ENCODE assay signal across 9 cellular contexts in the genomic region with DNA sequence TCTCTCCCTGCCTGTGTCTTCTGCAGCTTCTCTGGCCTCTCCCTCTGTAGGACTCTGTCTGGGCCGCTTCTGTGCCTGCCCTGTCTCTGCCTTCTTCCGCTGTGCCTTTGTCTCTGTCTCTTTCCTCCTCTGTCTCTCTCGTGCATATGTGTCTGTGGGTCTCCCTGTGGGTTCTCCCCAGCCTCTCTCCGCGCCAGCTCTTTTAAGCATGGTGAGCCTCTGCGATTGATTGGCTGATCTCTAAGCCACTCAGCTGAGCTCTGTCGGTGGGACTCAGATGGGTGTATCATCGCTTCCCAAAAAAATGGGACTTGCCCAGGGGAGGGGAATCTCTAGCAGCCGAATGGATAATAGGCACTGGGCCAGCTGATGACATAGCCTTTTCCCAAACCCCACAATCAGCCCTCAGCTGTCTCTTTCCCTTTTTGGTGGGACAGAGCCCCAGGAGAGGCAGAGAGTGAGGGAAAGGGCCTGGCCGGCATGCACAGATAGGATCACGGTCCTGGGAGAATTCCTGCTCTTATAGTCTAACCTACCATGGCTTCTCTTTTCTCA. TPM values are rescaled to one million over a fixed set of nuclear protein-coding genes. Genes with fewer than 3 reads are reported as not detected.
DNase-seq lines count a peak whose midpoint lies in the region; ATAC-seq and TF ChIP-seq lines count a peak whose summit lies in the region.
"Had no signal": no experiment of that assay in that cellular context is flagged by ENCODE, and none has a peak within 500 bp of the region (broad histone marks: within the 10 kb centered on the region; RNA-seq: fewer than 3 reads in every experiment).

Gene ADAMTS4, minus strand, starts transcription at position 178 of the 555 bp plus-strand sequence. CDS start 427 bp downstream, outside the sequence.

- intact Hi-C loops in sciatic nerve (cut with DNase I) = loop anchor here (10.0 kb wide), 1 partner anchor 186 kb away; no protein-coding TSS in a partner anchor

- H3K9me3 ChIP-seq in adipocyte (ENCODE audit: control insufficient read depth, low read length) (no peaks in the 10 kb centered on the region), right atrium auricular region (no peaks in the 10 kb centered on the region)
- H3K9me3 ChIP-seq: mucosa of descending colon had no signal

- H3K27me3 ChIP-seq in adipocyte (replicated peaks; ENCODE audit: control insufficient read depth, insufficient read depth, low read length) (no peaks in the 10 kb centered on the region), right atrium auricular region (no peaks in the 10 kb centered on the region)

- peak; percentile 6 for ATAC-seq in sciatic nerve
- ATAC-seq in HG03342 (IDR thresholded peaks at IDR 0.05; ENCODE audit: unreplicated experiment) = no peak
- no peak for ATAC-seq in HG02678 (IDR thresholded peaks at IDR 0.05; ENCODE audit: unreplicated experiment)
- ATAC-seq: mucosa of descending colon had no signal

- H3K27ac ChIP-seq in right atrium auricular region = peak within 1 kb of the TSS; percentile 93 to 99

- no peak for TF ChIP-seq CTCF in right atrium auricular region (IDR thresholded peaks at IDR 0.05)

- DNase-seq in GOT3 (lab: John Stamatoyannopoulos, UW) (peak; percentile 52), adipocyte (ENCODE audit: low read depth) (peak; percentile 83), right atrium auricular region (ENCODE audit: low spot score) (peak; percentile 93), sciatic nerve (ENCODE audit: low spot score) (peak; percentile 72), RPMI8226 (no peak)
- no peak for DNase-seq in stimulated activated CD4-positive, alpha-beta T cell treated with anti-CD3 and anti-CD28 coated beads, Interleukin-2, amount 100 ng/mL, for 48 hours

- peak within 1 kb of the TSS; percentile 88 for H3K9ac ChIP-seq in adipocyte (ENCODE audit: low read length)

- H3K4me3 ChIP-seq in adipocyte (ENCODE audit: low read length) (peak within 1 kb of the TSS; percentile 87), right atrium auricular region (peak within 1 kb of the TSS; percentile 48 to 55)
- H3K4me3 ChIP-seq: mucosa of descending colon had no signal

- peaks cover 20% of the 10 kb centered on the region for H3K36me3 ChIP-seq in adipocyte (ENCODE audit: control insufficient read depth, insufficient read depth, low read length, severe bottlenecking)
- peaks cover 23% of the 10 kb centered on the region for H3K36me3 ChIP-seq in right atrium auricular region

- H3K4me1 ChIP-seq in adipocyte (ENCODE audit: control insufficient read depth, insufficient read depth, low read length) (peaks cover 89% of the 10 kb centered on the region), right atrium auricular region (peaks cover 0 to 79% of the 10 kb centered on the region in 2 donors)

RNA-seq across cellular contexts. Expression of gene ADAMTS4, which starts in this region (rescaled TPM):
- 10 to 100 TPM; 12.6 to 19.5 TPM for total RNA-seq in right atrium auricular region
- total RNA-seq in sciatic nerve = 75.9 TPM

Comparison
In these comparisons a context has a peak if more than half of its experiments do, and no peak if none do; other contexts are left out.
1. DNase-seq: peak in GOT3 (single experiment), adipocyte (single experiment), right atrium auricular region (single experiment) and sciatic nerve (single experiment); none in stimulated activated CD4-positive, alpha-beta T cell treated with anti-CD3 and anti-CD28 coated beads, Interleukin-2, amount 100 ng/mL, for 48 hours (0 of 2) and RPMI8226 (single experiment).